ENCODE assay signal across 16 cellular contexts in genomic region chr13:77048592-77048991, GRCh38. TPM values are rescaled to one million over a fixed set of nuclear protein-coding genes. Genes with fewer than 3 reads are reported as not detected.
DNase-seq lines count a peak whose midpoint lies in the region; ATAC-seq, FAIRE-seq and TF ChIP-seq lines count a peak whose summit lies in the region.
"Had no signal": no experiment of that assay in that cellular context is flagged by ENCODE, and none has a peak within 500 bp of the region (broad histone marks: within the 10 kb centered on the region; RNA-seq: fewer than 3 reads in every experiment).

No MANE protein-coding gene starts in this region.

- no peaks in the 10 kb centered on the region for H4K20me1 ChIP-seq in H1 (replicated peaks in 1 of 2; ENCODE audit: control insufficient read depth in 1 of 2, insufficient read depth in 2 of 2, low read length in 2 of 2)

- 0 out of 2 replicates have a peak overlapping the region, but pooled peaks have one; percentile 0 for H2BK20ac ChIP-seq in H1 (ENCODE audit: low read length)

- H3K4me1 Mint-ChIP-seq in activated naive CD4-positive, alpha-beta T cell treated with anti-CD3 and anti-CD28 coated beads, Interleukin-2, amount 50 U/mL, for 24 hours = no peaks in the 10 kb centered on the region
- H3K4me1 Mint-ChIP-seq: activated CD4-positive, alpha-beta T cell treated with anti-CD3 and anti-CD28 coated beads, Interleukin-2, amount 10 ng/mL, durations not matched to agents 7 days and 5 days had no signal

- no peak overlapping the region for H3K14ac ChIP-seq in H1 (ENCODE audit: insufficient read length)

- WGBS in H1 (ENCODE audit: extremely low coverage in 1 of 2, insufficient coverage in 1 of 2, insufficient read length in 1 of 2, insufficient replicate concordance in 2 of 2, low coverage in 1 of 2, low lambda C conversion rate in 2 of 2, missing lambda C conversion rate in 1 of 2), 2 experiments = 48% methylated on average over 3 of the region's 3 CpGs; no CpG with 5 or more reads in 1 of the 2 experiments
- WGBS in spleen, 5 donors = 56 to 71% (median 61%) methylated on average over 3 of the region's 3 CpGs

- H3K4me3 Mint-ChIP-seq in activated naive CD4-positive, alpha-beta T cell treated with anti-CD3 and anti-CD28 coated beads, Interleukin-2, amount 50 U/mL, for 24 hours = no peak overlapping the region
- H3K4me3 Mint-ChIP-seq: activated CD4-positive, alpha-beta T cell treated with anti-CD3 and anti-CD28 coated beads, Interleukin-2, amount 10 ng/mL, durations not matched to agents 7 days and 5 days had no signal

- H3K4ac ChIP-seq in H1 (replicated peaks; ENCODE audit: insufficient read length, low read depth, low read length) = no peak overlapping the region

- no peak overlapping the region for H4K5ac ChIP-seq in H1 (ENCODE audit: insufficient read length, low read depth, low read length)

- no peaks in the 10 kb centered on the region for H3K27me3 Mint-ChIP-seq in activated naive CD4-positive, alpha-beta T cell treated with anti-CD3 and anti-CD28 coated beads, Interleukin-2, amount 50 U/mL, for 24 hours
- H3K27me3 Mint-ChIP-seq: activated CD4-positive, alpha-beta T cell treated with anti-CD3 and anti-CD28 coated beads, Interleukin-2, amount 10 ng/mL, durations not matched to agents 7 days and 5 days had no signal

- peaks cover 30% of the 10 kb centered on the region for H3K36me3 Mint-ChIP-seq in activated naive CD4-positive, alpha-beta T cell treated with anti-CD3 and anti-CD28 coated beads, Interleukin-2, amount 50 U/mL, for 24 hours

- H3K27ac Mint-ChIP-seq in activated naive CD4-positive, alpha-beta T cell treated with anti-CD3 and anti-CD28 coated beads, Interleukin-2, amount 50 U/mL, for 24 hours = peak overlapping the region; percentile 30
- H3K27ac Mint-ChIP-seq: activated CD4-positive, alpha-beta T cell treated with anti-CD3 and anti-CD28 coated beads, Interleukin-2, amount 10 ng/mL, durations not matched to agents 7 days and 5 days had no signal

- H4K8ac ChIP-seq in H1 (ENCODE audit: extremely low read depth, insufficient read depth, low read length) = no peak overlapping the region

- CTCF ChIA-PET in H1 (lab: Charles Lee; ENCODE audit: partially characterized antibody) = interaction anchor here (1.4 kb wide), 1 partner anchor 8 kb away, joined by 6 read pairs; no protein-coding TSS in a partner anchor

- H3K23me2 ChIP-seq in H1 (ENCODE audit: low read depth, low read length) = no peaks in the 10 kb centered on the region

- no peak overlapping the region for H2AK5ac ChIP-seq in H1 (ENCODE audit: low read depth, low read length)

- peak; percentile 55 for FAIRE-seq in H1 (lab: Jason Lieb, UNC)
- FAIRE-seq: G401.6 had no signal

- H2BK12ac ChIP-seq in H1 (ENCODE audit: low read depth, low read length) = no peak overlapping the region

- POLR2A ChIA-PET in H1 (lab: Charles Lee; ENCODE audit: partially characterized antibody) = interaction anchor here (1.3 kb wide), 1 partner anchor 22 kb away, joined by 3 read pairs; no protein-coding TSS in a partner anchor

- H3K9me3 Mint-ChIP-seq in activated naive CD4-positive, alpha-beta T cell treated with anti-CD3 and anti-CD28 coated beads, Interleukin-2, amount 50 U/mL, for 24 hours = no peaks in the 10 kb centered on the region
- H3K9me3 Mint-ChIP-seq: activated CD4-positive, alpha-beta T cell treated with anti-CD3 and anti-CD28 coated beads, Interleukin-2, amount 10 ng/mL, durations not matched to agents 7 days and 5 days had no signal

- intact Hi-C loops in spleen (cut with DNase I; ENCODE audit: low total_unique reads) = no loop called here

- DNase-seq in activated naive CD4-positive, alpha-beta T cell treated with Interleukin-2 at 50 U/mL for 16 hours = no peak
- DNase-seq in SKM-1 (lab: John Stamatoyannopoulos, UW; ENCODE audit: unreplicated experiment) (peak; percentile 41), H1 (ENCODE audit: low read depth in 1 of 2, low spot score in 2 of 2) (peak in 1 of 2 experiments; percentile 59), spleen (no peak), NCI-H510A treated with DMSO at 0.1 percent for 48 hours (lab: John Stamatoyannopoulos, UW) (no peak), hippocampal formation (lab: John Stamatoyannopoulos, UW) (no peak)
- DNase-seq: activated CD4-positive, alpha-beta T cell treated with anti-CD3 and anti-CD28 coated beads, Interleukin-2, amount 10 ng/mL, durations not matched to agents 7 days and 5 days; activated naive CD4-positive, alpha-beta T cell; cortex of kidney; kidney glomerular epithelial cell; NCI-H1436 treated with DMSO at 0.1 percent for 48 hours; stimulated activated CD4-positive, alpha-beta T cell treated with anti-CD3 and anti-CD28 coated beads, Interleukin-15, amount 100 ng/mL, for 24 hours; stimulated activated CD8-positive, alpha-beta memory T cell treated with anti-CD3 and anti-CD28 coated beads, Interleukin-4, amount 100 ng/mL, for 48 hours had no signal

- peak overlapping the region; percentile 96 for H2BK120ac ChIP-seq in H1 (replicated peaks; ENCODE audit: low read depth, low read length)

- no peaks in the 10 kb centered on the region for H3K79me2 ChIP-seq in H1 (ENCODE audit: control insufficient read depth in 1 of 2, insufficient read depth in 2 of 2, low read length in 2 of 2)

- peak overlapping the region in 1 of 4 experiments; percentile 30; a peak in 2 of 8 replicates for H3K4me3 ChIP-seq in H1 (ENCODE audit: extremely low read depth in 1 of 4, insufficient read depth in 2 of 4, low read depth in 3 of 4, low read length in 4 of 4)
- no peak overlapping the region for H3K4me3 ChIP-seq in spleen

- no peak for ATAC-seq in GM18498 (IDR thresholded peaks at IDR 0.05; ENCODE audit: unreplicated experiment)

- no peak overlapping the region for H3K9ac ChIP-seq in H1 (replicated peaks in 1 of 4; ENCODE audit: extremely low read depth in 1 of 4, low read depth in 3 of 4, low read length in 3 of 4)

- H2AFZ ChIP-seq in H1 (ENCODE audit: low read length) = peak overlapping the region; percentile 18; the same call in 1 of the 2 replicates

- H3K56ac ChIP-seq in H1 (replicated peaks; ENCODE audit: insufficient read length, low read depth, low read length) = no peak overlapping the region

- no peak overlapping the region for H2BK15ac ChIP-seq in H1 (ENCODE audit: low read length)

- H3K4me1 ChIP-seq in H1 (replicated peaks in 1 of 4; ENCODE audit: control insufficient read depth in 3 of 4, insufficient read depth in 4 of 4, low read length in 3 of 4) = peaks cover 4 to 15% (median 10%) of the 10 kb centered on the region in 4 experiments; a peak in 6 of 7 replicates
- H3K4me1 ChIP-seq in spleen = peaks cover 0 to 17% (median 4%) of the 10 kb centered on the region in 6 donors

- H3K27me3 ChIP-seq in H1 (replicated peaks in 1 of 4; ENCODE audit: control insufficient read depth in 3 of 4, extremely low read depth in 1 of 4, insufficient read depth in 3 of 4, low read length in 3 of 4) = no peaks in the 10 kb centered on the region
- H3K27me3 ChIP-seq in spleen (replicated peaks in 1 of 7) = no peaks in the 10 kb centered on the region

- H3K18ac ChIP-seq in H1 (ENCODE audit: extremely low read depth, low read length) = no peak overlapping the region

- H3K36me3 ChIP-seq in H1 (ENCODE audit: control insufficient read depth in 2 of 4, insufficient read depth in 4 of 4, low read length in 3 of 4) (peaks cover 0 to 6% (median 2%) of the 10 kb centered on the region in 4 experiments; a peak in 3 of 8 replicates), spleen (peaks cover 3 to 99% (median 72%) of the 10 kb centered on the region in 6 donors)

- H3K4me2 ChIP-seq in H1 (ENCODE audit: insufficient read depth in 1 of 2, low read depth in 2 of 2, low read length in 2 of 2) = peak overlapping the region; percentile 15 to 28; a peak in 2 of 4 replicates

- TF ChIP-seq EP300 in H1 (IDR thresholded peaks at IDR 0.05; ENCODE audit: borderline replicate concordance in 1 of 2, low read depth in 2 of 2, low read length in 2 of 2) = no peak

- TF ChIP-seq POLR2A in H1 (IDR thresholded peaks at IDR 0.05; ENCODE audit: control extremely low read depth in 1 of 2, low read depth in 2 of 2, low read length in 2 of 2) = no peak
- no peak for TF ChIP-seq POLR2A in spleen (IDR thresholded peaks at IDR 0.05)

- H3K23ac ChIP-seq in H1 (ENCODE audit: insufficient read length) = no peak overlapping the region

- H3K9me3 ChIP-seq in H1 (ENCODE audit: insufficient read depth in 2 of 2, low read depth in 1 of 2, low read length in 1 of 2) = no peaks in the 10 kb centered on the region
- no peaks in the 10 kb centered on the region for H3K9me3 ChIP-seq in spleen

- no peak overlapping the region for H4K91ac ChIP-seq in H1 (replicated peaks; ENCODE audit: insufficient read length, low read length)

- no peak for TF ChIP-seq RAD21 in H1 (IDR thresholded peaks at IDR 0.05 in 1 of 2, conservative IDR thresholded peaks at IDR 0.05 in 1 of 2; ENCODE audit: low read depth in 2 of 2, low read length in 2 of 2)

- 0 out of 2 replicates have a peak overlapping the region, but pooled peaks have one; percentile 39 for H3K27ac ChIP-seq in H1 (ENCODE audit: low read depth, low read length)
- H3K27ac ChIP-seq in spleen = peak overlapping the region in 6 of 8 donors; percentile 5 to 60 (median 54)

- no peak for TF ChIP-seq CTCF in H1 (IDR thresholded peaks at IDR 0.05; ENCODE audit: control extremely low read depth in 1 of 3, insufficient read depth in 1 of 3, low read depth in 1 of 3, low read length in 3 of 3)
- TF ChIP-seq CTCF in spleen (IDR thresholded peaks at IDR 0.05 in 8 of 11, conservative IDR thresholded peaks at IDR 0.05 in 3 of 11) = no peak

- H2BK5ac ChIP-seq in H1 (ENCODE audit: low read depth, low read length) = no peak overlapping the region

- no peaks in the 10 kb centered on the region for H3K79me1 ChIP-seq in H1 (ENCODE audit: low read depth, low read length)

RNA-seq across cellular contexts. Expression of gene FBXL3, which starts 21.6 kb away (rescaled TPM):
- total RNA-seq in H1 (2021; fragmentation: NEBNext Ultra II Directional; extraction: Animal tissue kit (Norgen Biotek cat#: 25700)) = 14.9 and 15.5 TPM in 2 replicates
- polyA plus RNA-seq in H1 (2011; rRNA removed) (4.2 and 4.9 TPM in 2 replicates), spleen (10 to 100 TPM; 18.5 to 29.8 (median 19.5) TPM)
- 5.4 TPM for polyA plus RNA-seq in H1 (2011; cell fraction: cytosol; rRNA removed)
- polyA plus RNA-seq in H1 (2011; cell fraction: nucleus; rRNA removed) = 4.9 TPM
- polyA plus RNA-seq in H1 (2012, experiment 1 of 2) = 4.0 to 8.0 TPM (median 6.3 TPM) in 4 replicates
- polyA plus RNA-seq in H1 (2012, experiment 2 of 2) = 0.59 TPM
- 6.9 TPM for polyA plus RNA-seq in H1 (2013, experiment 1 of 2)
- 6.6 TPM for polyA plus RNA-seq in H1 (2013, experiment 2 of 2)
- 11.5 and 15.0 TPM in 2 replicates for polyA minus RNA-seq in H1 (2011; rRNA and poly(A)+ RNA removed)
- 9.3 TPM for polyA minus RNA-seq in H1 (2011; cell fraction: cytosol; rRNA and poly(A)+ RNA removed)
- 19.3 TPM for polyA minus RNA-seq in H1 (2011; cell fraction: nucleus; rRNA and poly(A)+ RNA removed)
- 10 to 100 TPM; 44.9 to 80.9 (median 56.1) TPM for total RNA-seq in spleen

RNA-seq across cellular contexts. Expression of gene CLN5, which starts 56.7 kb away (rescaled TPM):
- total RNA-seq in H1 (2021; fragmentation: NEBNext Ultra II Directional; extraction: Animal tissue kit (Norgen Biotek cat#: 25700)) = 6.5 and 10.1 TPM in 2 replicates
- polyA plus RNA-seq in H1 (2011; rRNA removed) (5.2 and 5.3 TPM in 2 replicates), spleen (10 to 100 TPM; 12.4 to 16.6 (median 14.4) TPM)
- polyA plus RNA-seq in H1 (2011; cell fraction: cytosol; rRNA removed) = 7.2 TPM
- 10.0 TPM for polyA plus RNA-seq in H1 (2011; cell fraction: nucleus; rRNA removed)
- polyA plus RNA-seq in H1 (2012, experiment 1 of 2) = 4.5 to 7.6 TPM (median 5.2 TPM) in 4 replicates
- 0.87 TPM for polyA plus RNA-seq in H1 (2012, experiment 2 of 2)
- 8.7 TPM for polyA plus RNA-seq in H1 (2013, experiment 1 of 2)
- polyA plus RNA-seq in H1 (2013, experiment 2 of 2) = 8.7 TPM
- polyA minus RNA-seq in H1 (2011; rRNA and poly(A)+ RNA removed) = 5.0 and 6.1 TPM in 2 replicates
- 3.7 TPM for polyA minus RNA-seq in H1 (2011; cell fraction: cytosol; rRNA and poly(A)+ RNA removed)
- 18.9 TPM for polyA minus RNA-seq in H1 (2011; cell fraction: nucleus; rRNA and poly(A)+ RNA removed)
- total RNA-seq in spleen = 10 to 100 TPM; 18.8 to 29.0 (median 25.3) TPM
